Comparison of ENCODE assay signal across 8 cellular contexts in genomic region chr22:49961601-49962011, GRCh38. TPM values are rescaled to one million over a fixed set of nuclear protein-coding genes. Genes with fewer than 3 reads are reported as not detected.
A peak's percentile ranks its signal among the peaks of the same experiment; 100 is the strongest.
DNase-seq lines count a peak whose midpoint lies in the region; ATAC-seq and TF ChIP-seq lines count a peak whose summit lies in the region.

No MANE protein-coding gene starts in this region.

- peaks cover 25% of the 10 kb centered on the region for H4K20me1 ChIP-seq in PC-3 (ENCODE audit: low read length)

- peaks cover 17% of the 10 kb centered on the region for H3K4me1 Mint-ChIP-seq in CD8-positive, alpha-beta T cell (ENCODE audit: low read depth)
- H3K4me1 Mint-ChIP-seq in endodermal cell: peaks cover 4% of the 10 kb centered on the region

- 2 to 5% methylated on average over 21 to 49 of the region's 49 CpGs for WGBS in endodermal cell (ENCODE audit: insufficient coverage in 1 of 2, insufficient read length in 1 of 2), 2 experiments

- no peak for ATAC-seq in CD8-positive, alpha-beta T cell
- ATAC-seq in PC-3 (no peak), left lobe of liver (no peak), HG02798 (IDR thresholded peaks at IDR 0.05; ENCODE audit: poor library complexity, unreplicated experiment) (no peak)

- H3K36me3 Mint-ChIP-seq in CD8-positive, alpha-beta T cell: peaks cover 18% of the 10 kb centered on the region
- peaks cover 9% of the 10 kb centered on the region for H3K36me3 Mint-ChIP-seq in endodermal cell (ENCODE audit: low read depth)

- peaks cover 14% of the 10 kb centered on the region for H3K36me3 ChIP-seq in CD8-positive, alpha-beta T cell (ENCODE audit: insufficient read depth, low read length)
- peaks cover 19% of the 10 kb centered on the region for H3K36me3 ChIP-seq in PC-3 (ENCODE audit: low read depth, low read length)
- H3K36me3 ChIP-seq in endodermal cell (ENCODE audit: control insufficient read depth, insufficient read depth, low read length): peaks cover 18% of the 10 kb centered on the region
- peaks cover 26% of the 10 kb centered on the region for H3K36me3 ChIP-seq in neuron (ENCODE audit: insufficient read depth, low read length)

- H3K4me2 ChIP-seq in PC-3 (ENCODE audit: low read length): peak overlapping the region; percentile 90

- H3K9ac ChIP-seq in PC-3 (ENCODE audit: low read length) (peak overlapping the region; percentile 76), endodermal cell (ENCODE audit: extremely low read depth, low read length, poor library complexity, severe bottlenecking) (peak overlapping the region; percentile 55)

- intact Hi-C loops in CD8-positive, alpha-beta T cell (cut with DNase I, micrococcal nuclease): loop anchor here (1.0 to 10.0 kb wide), 6 partner anchors 32 to 563 kb away; partner anchors contain the start of genes ZBED4 (in 2 of the 2), ALG12 (in 1 of the 2), CRELD2 (in 1 of the 2) and SCO2 (in 1 of the 2)
- intact Hi-C loops in PC-3 (cut with micrococcal nuclease): no loop called here

- H3K4me1 ChIP-seq in CD8-positive, alpha-beta T cell (ENCODE audit: insufficient read depth, low read length): peaks cover 33% of the 10 kb centered on the region
- peaks cover 26% of the 10 kb centered on the region for H3K4me1 ChIP-seq in PC-3 (ENCODE audit: insufficient read depth, low read length)
- peaks cover 9% of the 10 kb centered on the region for H3K4me1 ChIP-seq in endodermal cell (ENCODE audit: control insufficient read depth, insufficient read depth, low read length)
- H3K4me1 ChIP-seq in neuron (ENCODE audit: insufficient read depth, low read length): peaks cover 26% of the 10 kb centered on the region

- H3K27me3 Mint-ChIP-seq in CD8-positive, alpha-beta T cell (ENCODE audit: low read depth): no peaks in the 10 kb centered on the region
- no peaks in the 10 kb centered on the region for H3K27me3 Mint-ChIP-seq in endodermal cell (ENCODE audit: insufficient read depth)

- no peaks in the 10 kb centered on the region for H3K9me3 Mint-ChIP-seq in CD8-positive, alpha-beta T cell
- no peaks in the 10 kb centered on the region for H3K9me3 Mint-ChIP-seq in endodermal cell

- no peak for TF ChIP-seq CTCF in CD8-positive, alpha-beta T cell (IDR thresholded peaks at IDR 0.05)
- TF ChIP-seq CTCF in PC-3 (conservative IDR thresholded peaks at IDR 0.05; ENCODE audit: low read depth, low read length) (no peak), endodermal cell (conservative IDR thresholded peaks at IDR 0.05) (no peak)

- no peaks in the 10 kb centered on the region for H3K9me2 ChIP-seq in PC-3 (replicated peaks; ENCODE audit: low read length)

- H3F3A ChIP-seq in PC-3 (ENCODE audit: low read length, unreplicated experiment): no peaks in the 10 kb centered on the region

- H2AFZ ChIP-seq in PC-3 (ENCODE audit: low read length): no peak overlapping the region
- no peak overlapping the region for H2AFZ ChIP-seq in neuron (ENCODE audit: low read depth, low read length)

- DNase-seq in CD8-positive, alpha-beta T cell: peak in 1 of 7 experiments; percentile 69
- DNase-seq in PC-3 (no peak), endodermal cell (no peak), occipital lobe (lab: John Stamatoyannopoulos, UW) (no peak), left lobe of liver (ENCODE audit: low spot score) (no peak), NCI-H1417 (lab: John Stamatoyannopoulos, UW) (no peak)

- peak overlapping the region; percentile 93 for H3K4me3 Mint-ChIP-seq in CD8-positive, alpha-beta T cell
- H3K4me3 Mint-ChIP-seq in endodermal cell: peak overlapping the region; percentile 83

- peak overlapping the region; percentile 95 for H3K27ac Mint-ChIP-seq in CD8-positive, alpha-beta T cell
- peak overlapping the region; percentile 85 for H3K27ac Mint-ChIP-seq in endodermal cell

- H3K27ac ChIP-seq in CD8-positive, alpha-beta T cell (ENCODE audit: low read depth, low read length): peak overlapping the region; percentile 71
- H3K27ac ChIP-seq in PC-3 (ENCODE audit: low read length): peak overlapping the region; percentile 25
- no peak overlapping the region for H3K27ac ChIP-seq in endodermal cell (ENCODE audit: low read depth, low read length)

- BruUV-seq in PC-3 (replicated peaks; lab: Mats Ljungman, UMichigan): no TSS peak

- H3K4me3 ChIP-seq in CD8-positive, alpha-beta T cell (ENCODE audit: low read depth, low read length): peak overlapping the region; percentile 86
- H3K4me3 ChIP-seq in PC-3 (ENCODE audit: low read length) (peak overlapping the region; percentile 89), endodermal cell (ENCODE audit: low read length) (peak overlapping the region; percentile 81), neuron (ENCODE audit: low read length) (peak overlapping the region; percentile 73)

- no peaks in the 10 kb centered on the region for H3K27me3 ChIP-seq in CD8-positive, alpha-beta T cell (ENCODE audit: insufficient read depth, low read length)
- H3K27me3 ChIP-seq in PC-3 (ENCODE audit: low read length) (no peaks in the 10 kb centered on the region), endodermal cell (ENCODE audit: control insufficient read depth, insufficient read depth, low read length, poor library complexity, severe bottlenecking) (no peaks in the 10 kb centered on the region), neuron (ENCODE audit: insufficient read depth, low read length) (no peaks in the 10 kb centered on the region)

- POLR2A ChIA-PET in CD8-positive, alpha-beta T cell (lab: Charles Lee): interaction anchor here (1.4 to 2.4 kb wide), 7 partner anchors 10 to 44 kb away, joined by 3 to 20 read pairs (median 4); partner anchors contain the start of genes ALG12 and CRELD2
- POLR2A ChIA-PET in PC-3 (lab: Charles Lee; ENCODE audit: unreplicated experiment): interaction anchor here (0.6 kb wide), 1 partner anchor 193 kb away, joined by 4 read pairs; no protein-coding TSS in a partner anchor

- no peaks in the 10 kb centered on the region for H3K9me3 ChIP-seq in CD8-positive, alpha-beta T cell (ENCODE audit: low read length)
- H3K9me3 ChIP-seq in PC-3 (ENCODE audit: low read length) (no peaks in the 10 kb centered on the region), endodermal cell (ENCODE audit: control insufficient read depth, low read length) (no peaks in the 10 kb centered on the region), neuron (ENCODE audit: low read length) (peaks cover 4% of the 10 kb centered on the region)

- peaks cover 34% of the 10 kb centered on the region for H3K79me2 ChIP-seq in PC-3 (ENCODE audit: low read length)

- CTCF ChIA-PET in CD8-positive, alpha-beta T cell (lab: Charles Lee): interaction anchor here (0.5 to 0.8 kb wide), 2 partner anchors 47 to 69 kb away, joined by 3 to 4 read pairs; no protein-coding TSS in a partner anchor
- CTCF ChIA-PET in PC-3 (lab: Charles Lee): no interaction called here

RNA-seq across cellular contexts. Expression of gene PIM3, which starts 1.0 kb away (rescaled TPM):
- total RNA-seq in CD8-positive, alpha-beta T cell: 100 to 1,000 TPM; 316 to 328 TPM
- total RNA-seq in PC-3 (2014; rRNA removed) (61.7 and 72.8 TPM in 2 replicates), endodermal cell (10 to 100 TPM; 31.5 to 36.6 TPM), occipital lobe (13.1 TPM), left lobe of liver (36.8 TPM)
- polyA plus RNA-seq in endodermal cell (2013, experiment 1 of 2): 21.6 TPM
- 19.6 TPM for polyA plus RNA-seq in endodermal cell (2013, experiment 2 of 2)

RNA-seq across cellular contexts. Expression of gene CRELD2, which starts 43.2 kb away (rescaled TPM):
- total RNA-seq in CD8-positive, alpha-beta T cell: 10 to 100 TPM; 26.3 to 28.1 TPM
- 71.3 and 85.6 TPM in 2 replicates for total RNA-seq in PC-3 (2014; rRNA removed)
- total RNA-seq in endodermal cell: 10 to 100 TPM; 39.8 to 62.9 TPM
- polyA plus RNA-seq in endodermal cell (2013, experiment 1 of 2): 27.1 TPM
- 27.4 TPM for polyA plus RNA-seq in endodermal cell (2013, experiment 2 of 2)
- 17.5 TPM for total RNA-seq in occipital lobe
- total RNA-seq in left lobe of liver: 65.1 TPM

RNA-seq across cellular contexts. Expression of gene ALG12, which starts 43.4 kb away (rescaled TPM):
- 10 to 100 TPM; 11.4 to 15.2 TPM for total RNA-seq in CD8-positive, alpha-beta T cell
- total RNA-seq in PC-3 (2014; rRNA removed) (10.7 and 12.1 TPM in 2 replicates), endodermal cell (10 to 100 TPM; 19.7 to 26.2 TPM), occipital lobe (11.7 TPM), left lobe of liver (19.1 TPM)
- polyA plus RNA-seq in endodermal cell (2013, experiment 1 of 2): 16.2 TPM
- 12.6 TPM for polyA plus RNA-seq in endodermal cell (2013, experiment 2 of 2)

RNA-seq across cellular contexts. Expression of gene IL17REL, which starts 51.0 kb away (rescaled TPM):
- not detected for total RNA-seq in CD8-positive, alpha-beta T cell
- 0.04 TPM in 1 of 2 replicates, not detected in the other for total RNA-seq in PC-3 (2014; rRNA removed)
- under 1 TPM in 1 of 2 donors, not detected in 1; 0.15 TPM for total RNA-seq in endodermal cell
- not detected for polyA plus RNA-seq in endodermal cell (2013, experiment 1 of 2)
- polyA plus RNA-seq in endodermal cell (2013, experiment 2 of 2): 0.12 TPM
- not detected for total RNA-seq in occipital lobe
- total RNA-seq in left lobe of liver: not detected
